8 cellular contexts compared by ENCODE assay signal in the genomic region with DNA sequence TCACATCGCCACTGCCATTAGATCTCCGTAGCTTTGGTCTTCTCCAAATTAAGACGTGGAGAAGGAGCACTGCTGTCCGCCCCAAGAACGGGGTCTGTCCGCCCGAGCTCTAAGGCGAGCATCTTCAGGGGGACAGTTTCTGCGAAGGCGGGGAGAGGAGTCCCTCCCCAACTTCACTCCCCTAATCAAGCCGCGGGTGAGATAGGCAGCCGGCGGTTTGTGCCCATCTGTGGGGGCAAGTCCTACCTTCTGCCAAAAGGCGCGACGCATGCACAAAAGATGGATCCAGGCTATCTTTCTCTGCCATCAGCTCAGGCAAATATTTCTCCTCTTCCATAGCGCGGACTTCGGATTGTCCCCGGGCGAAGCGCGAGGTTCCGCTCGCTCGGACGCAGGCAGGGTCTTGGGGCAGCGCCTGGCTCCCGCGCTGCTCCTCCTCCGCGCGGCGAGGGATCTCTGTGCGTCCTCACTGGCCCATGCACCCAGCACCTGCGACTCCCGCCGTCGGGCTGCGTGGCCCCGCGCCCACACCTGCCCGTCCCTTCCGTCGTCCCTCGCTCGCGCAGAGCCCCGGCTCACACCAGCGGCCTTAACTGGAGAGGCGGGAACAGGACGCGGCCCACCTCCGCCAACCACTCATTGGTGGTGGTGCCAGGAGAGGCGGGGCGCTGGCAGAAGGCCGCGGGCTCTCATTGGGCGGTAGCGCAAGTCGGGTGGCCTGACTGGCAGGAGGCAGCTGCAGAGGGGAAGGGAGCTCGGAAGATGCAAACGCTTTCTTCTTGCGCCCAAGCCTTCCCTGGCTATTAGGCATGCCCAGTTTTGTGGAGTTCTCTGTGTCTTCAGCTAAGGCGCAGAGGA. TPM values are rescaled to one million over a fixed set of nuclear protein-coding genes. Genes with fewer than 3 reads are reported as not detected.
DNase-seq lines count a peak whose midpoint lies in the region; ATAC-seq and TF ChIP-seq lines count a peak whose summit lies in the region.

KHDRBS2 (minus strand) TSS at position 614 of the 858 bp plus-strand sequence.

- H3K4me3 ChIP-seq in GM08714 (ENCODE audit: low read length) (peak within 1 kb of the TSS; percentile 59; the same call in 1 of the 2 replicates), mononuclear cell (ENCODE audit: low read length) (peak within 1 kb of the TSS; percentile 49), tibial nerve (peak within 1 kb of the TSS; percentile 26 to 56 (median 36))

- TF ChIP-seq CTCF in tibial nerve (IDR thresholded peaks at IDR 0.05): no peak

- TF ChIP-seq EP300 in tibial nerve (IDR thresholded peaks at IDR 0.05): no peak

- H3K9me3 ChIP-seq in mononuclear cell (ENCODE audit: low read depth, low read length) (no peaks in the 10 kb centered on the region), tibial nerve (no peaks in the 10 kb centered on the region)

- H3K27me3 ChIP-seq in mononuclear cell (ENCODE audit: insufficient read depth, low read length): peaks cover 9% of the 10 kb centered on the region
- H3K27me3 ChIP-seq in tibial nerve: peaks cover 0 to 25% of the 10 kb centered on the region in 2 donors

- DNase-seq in SHP77 (lab: John Stamatoyannopoulos, UW) (peak; percentile 91 to 94), erythroblast (lab: John Stamatoyannopoulos, UW) (peak; percentile 59 to 62), tibial nerve (ENCODE audit: low spot score in 2 of 2) (peak; percentile 56 to 64), NCI-H2029 treated with DMSO at 0.1 percent for 48 hours (lab: John Stamatoyannopoulos, UW) (no peak)

- H3K36me3 ChIP-seq in tibial nerve: no peaks in the 10 kb centered on the region

- H3K4me1 ChIP-seq in mononuclear cell (ENCODE audit: insufficient read depth, low read length) (peaks cover 8% of the 10 kb centered on the region), tibial nerve (peaks cover 0 to 14% (median 0%) of the 10 kb centered on the region in 4 donors)

- no peak for TF ChIP-seq POLR2A in erythroblast (IDR thresholded peaks at IDR 0.05; ENCODE audit: low read length)
- TF ChIP-seq POLR2A in tibial nerve (IDR thresholded peaks at IDR 0.05): peak in 1 of 2 donors; percentile 16

- WGBS in tibial nerve, 2 donors: 1% methylated on average over 29 to 61 of the region's 66 CpGs

- peak; percentile 100 for ATAC-seq in GM21423 (IDR thresholded peaks at IDR 0.05; ENCODE audit: unreplicated experiment)
- ATAC-seq in HG03575 (IDR thresholded peaks at IDR 0.05; ENCODE audit: extremely low read depth, insufficient number of reproducible peaks, low FRiP score, unreplicated experiment): peak; percentile 99

- no peak within 1 kb of the TSS for H3K27ac ChIP-seq in tibial nerve

RNA-seq across cellular contexts. Expression of gene KHDRBS2, which starts in this region (rescaled TPM):
- total RNA-seq in mononuclear cell: 2.4 TPM
- total RNA-seq in tibial nerve: 1 to 10 TPM in 1 of 4 donors, under 1 TPM in 2, not detected in 1; 0.21 to 3.3 (median 0.22) TPM
